ENCODE assay signal across 27 cellular contexts in genomic region chr18:37852464-37852863, GRCh38.
"Had no signal": no experiment of that assay in that cellular context is flagged by ENCODE, and none has a peak within 500 bp of the region (broad histone marks: within the 10 kb centered on the region; RNA-seq: fewer than 3 reads in every experiment).

No MANE protein-coding gene starts in this region.

- DNase-seq: stimulated activated CD4-positive, alpha-beta T cell treated with anti-CD3 and anti-CD28 coated beads, Interleukin-2, amount 100 ng/mL, for 48 hours; stimulated activated CD4-positive, alpha-beta T cell treated with anti-CD3 and anti-CD28 coated beads, Interleukin-4, amount 100 ng/mL, for 1 hour; stimulated activated CD4-positive, alpha-beta T cell treated with anti-CD3 and anti-CD28 coated beads, Interleukin-4, amount 100 ng/mL, for 24 hours; stimulated activated CD4-positive, alpha-beta T cell treated with anti-CD3 and anti-CD28 coated beads, Interleukin-4, amount 100 ng/mL, for 4 hours; stimulated activated CD8-positive, alpha-beta memory T cell treated with anti-CD3 and anti-CD28 coated beads, Interleukin-4, amount 100 ng/mL, for 48 hours; stimulated activated naive B cell treated with anti-CD40 and anti-IgM and Interleukin-4, amounts not matched to agents 10 μg/mL and 1 μg/mL and 100 μg/mL, for 72 hours; stimulated activated naive CD4-positive, alpha-beta T cell; stimulated activated naive CD4-positive, alpha-beta T cell treated with Interleukin-2 at 50 U/mL for 16 hours; stimulated activated naive CD8-positive, alpha-beta T cell treated with anti-CD3 and anti-CD28 coated beads, Interleukin-15, amount 100 ng/mL, for 72 hours; stimulated activated naive CD8-positive, alpha-beta T cell treated with anti-CD3 and anti-CD28 coated beads, Interleukin-15, Interleukin-2, amounts not matched to agents 100 U/mL and 50 U/mL, for 24 hours; stomach; substantia nigra; testis; thyroid gland; tibial artery; transverse colon; trophoblast cell; upper lobe of left lung; upper lobe of right lung; uterus had no signal

- H3K27me3 ChIP-seq: stomach, suprapubic skin, testis, thyroid gland, tibial artery, tibial nerve, transverse colon, upper lobe of left lung, upper lobe of right lung, uterus, vagina had no signal

- FAIRE-seq: urothelium cell line had no signal

- H3K36me3 ChIP-seq: stomach, suprapubic skin, thoracic aorta, thyroid gland, tibial artery, tibial nerve, transverse colon, upper lobe of left lung, upper lobe of right lung, uterus, vagina had no signal

- H3K4me1 ChIP-seq: stomach, suprapubic skin, testis, thyroid gland, tibial artery, tibial nerve, transverse colon, upper lobe of left lung, upper lobe of right lung, uterus, vagina had no signal

- H3K4me3 ChIP-seq: stomach, suprapubic skin, testis, thoracic aorta, thyroid gland, tibial artery, tibial nerve, transverse colon, upper lobe of left lung, upper lobe of right lung, uterus, vagina had no signal

- H3K27ac ChIP-seq: stomach, suprapubic skin, testis, thoracic aorta, thyroid gland, tibial artery, tibial nerve, transverse colon, upper lobe of left lung, upper lobe of right lung, uterus, vagina had no signal

- ATAC-seq: stimulated activated effector memory CD8-positive, alpha-beta T cell treated with anti-CD3 and anti-CD28 coated beads, Interleukin-12 subunit alpha, Interleukin-12 subunit beta, amount 100 ng/mL, for 72 hours; stimulated activated memory B cell treated with anti-CD40 and anti-IgM and Interleukin-4, amounts not matched to agents 10 μg/mL and 1 μg/mL and 100 μg/mL, for 72 hours; stimulated activated naive B cell treated with anti-CD40 and anti-IgM and Interleukin-4, amounts not matched to agents 10 μg/mL and 1 μg/mL and 100 μg/mL, for 72 hours; stimulated activated naive CD8-positive, alpha-beta T cell treated with anti-CD3 and anti-CD28 coated beads, Interleukin-15, amount 100 ng/mL, for 72 hours; stimulated activated naive CD8-positive, alpha-beta T cell treated with anti-CD3 and anti-CD28 coated beads, Interleukin-15, Interleukin-2, amounts not matched to agents 100 U/mL and 50 U/mL, for 24 hours; upper lobe of right lung had no signal

- H3K9me3 ChIP-seq: testis, thoracic aorta, thyroid gland, tibial artery, transverse colon, upper lobe of left lung, upper lobe of right lung, uterus, vagina had no signal
